1 cellular context compared by ENCODE assay signal in the genomic region with DNA sequence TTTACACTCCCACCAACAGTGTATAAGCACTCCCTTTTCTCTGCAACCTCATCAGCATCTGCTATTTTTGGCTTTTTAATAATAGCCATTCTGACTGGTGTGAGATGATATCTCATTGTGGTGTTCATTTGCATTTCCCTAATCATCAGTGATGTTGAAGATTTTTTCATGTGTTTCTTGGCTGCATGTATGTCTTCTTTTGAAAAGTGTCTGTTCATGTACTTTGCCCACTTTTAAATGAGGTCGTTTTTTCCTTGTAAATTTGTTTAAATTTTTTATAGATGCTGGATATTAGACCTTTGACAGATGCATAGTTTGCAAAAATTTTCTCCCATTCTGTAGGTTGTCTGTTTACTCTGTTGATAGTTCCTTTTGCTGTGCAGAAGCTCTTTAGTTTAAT.
FAIRE-seq lines count a peak whose summit lies in the region.

No MANE protein-coding gene starts in this region.

- peak; percentile 69 for FAIRE-seq in colon (lab: Jason Lieb, UNC)
